ENCODE assay signal across 9 cellular contexts in the genomic region with DNA sequence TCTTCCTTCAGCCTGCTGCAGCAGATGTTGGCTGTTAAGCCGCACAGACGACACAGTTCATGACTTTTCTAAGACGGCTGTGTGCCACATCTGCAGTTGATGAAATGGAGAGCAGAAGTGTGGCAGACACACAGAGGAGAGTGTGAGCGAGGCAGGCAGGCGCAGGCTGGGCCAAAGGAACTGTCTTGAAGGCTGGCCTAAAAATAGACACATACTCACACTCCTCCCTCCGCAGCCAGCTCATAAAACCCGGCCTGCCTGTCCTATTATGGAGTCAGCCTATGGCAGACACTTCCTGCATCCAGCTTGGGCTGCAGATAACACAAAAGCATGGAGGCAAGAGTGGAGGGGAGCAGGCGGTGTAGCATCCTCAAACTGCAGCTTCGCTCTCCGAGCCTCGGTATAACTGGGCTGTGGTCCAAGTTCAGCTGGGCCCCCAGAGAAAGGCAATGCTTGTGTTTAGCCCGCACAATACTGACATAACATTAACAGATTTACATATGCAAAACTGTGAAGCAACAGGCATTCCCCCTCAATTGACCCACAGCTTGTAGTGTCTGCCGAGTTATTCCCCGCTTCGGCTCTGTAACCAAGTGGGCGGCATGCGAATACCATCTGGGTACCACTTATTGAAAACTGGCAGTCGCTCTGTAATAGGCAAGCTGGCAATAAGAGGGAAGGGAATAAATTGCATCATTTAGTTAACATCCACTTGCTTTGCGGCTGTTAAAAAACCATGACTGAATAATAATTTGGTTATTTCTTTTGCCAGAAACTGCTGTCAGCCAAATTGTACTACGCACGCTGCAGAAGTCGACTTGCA. TPM values are rescaled to one million over a fixed set of nuclear protein-coding genes. Genes with fewer than 3 reads are reported as not detected.
A peak's percentile ranks its signal among the peaks of the same experiment; 100 is the strongest.
DNase-seq lines count a peak whose midpoint lies in the region; ATAC-seq, FAIRE-seq and TF ChIP-seq lines count a peak whose summit lies in the region.
"Had no signal": no experiment of that assay in that cellular context is flagged by ENCODE, and none has a peak within 500 bp of the region (broad histone marks: within the 10 kb centered on the region; RNA-seq: fewer than 3 reads in every experiment).

No MANE protein-coding gene starts in this region.

- POLR2A ChIA-PET in GM12878 (lab: Charles Lee), result no interaction called here

- FAIRE-seq in GM12878 (lab: Jason Lieb, UNC), result no peak

- no peaks in the 10 kb centered on the region for H3K36me3 ChIP-seq in GM12878 (ENCODE audit: control insufficient read depth in 2 of 2, insufficient read depth in 2 of 2, low read length in 1 of 2)

- H3K27me3 Mint-ChIP-seq in stimulated activated naive B cell treated with anti-CD40 and anti-IgM and Interleukin-4, amounts not matched to agents 10 μg/mL and 1 μg/mL and 100 μg/mL, for 72 hours, result no peaks in the 10 kb centered on the region
- H3K27me3 Mint-ChIP-seq: naive thymus-derived CD8-positive, alpha-beta T cell had no signal

- H3K4me1 Mint-ChIP-seq in stimulated activated naive B cell treated with anti-CD40 and anti-IgM and Interleukin-4, amounts not matched to agents 10 μg/mL and 1 μg/mL and 100 μg/mL, for 72 hours, result peaks cover 40 to 49% of the 10 kb centered on the region in 2 donors

- peak; percentile 24 for DNase-seq in NCI-H1694 treated with DMSO at 0.1 percent for 48 hours (lab: John Stamatoyannopoulos, UW)
- no peak for DNase-seq in GM12878 (ENCODE audit: low read depth, low spot score)
- peak; percentile 70 to 76 for DNase-seq in hippocampal formation (lab: John Stamatoyannopoulos, UW)
- DNase-seq in stimulated activated naive B cell treated with anti-CD40 and anti-IgM and Interleukin-4, amounts not matched to agents 10 μg/mL and 1 μg/mL and 100 μg/mL, for 72 hours, result peak; percentile 46
- no peak for DNase-seq in DMS79 treated with DMSO at 0.1 percent for 48 hours (lab: John Stamatoyannopoulos, UW)

- no peak overlapping the region for H3K4me3 ChIP-seq in GM12878

- no peak overlapping the region for H3K9ac ChIP-seq in GM12878 (ENCODE audit: control insufficient read depth, insufficient read depth, low read length)

- no peak for TF ChIP-seq POLR2A in GM12878 (IDR thresholded peaks at IDR 0.05; ENCODE audit: low read depth, low read length)

- ATAC-seq in GM21737 (IDR thresholded peaks at IDR 0.05; ENCODE audit: unreplicated experiment), result peak; percentile 71
- ATAC-seq in GM12878, result no peak; the same call in 2 of the 3 replicates
- ATAC-seq in stimulated activated naive B cell treated with anti-CD40 and anti-IgM and Interleukin-4, amounts not matched to agents 10 μg/mL and 1 μg/mL and 100 μg/mL, for 72 hours (replicated peaks), result peak; percentile 92 to 93
- no peak for ATAC-seq in HG02610 (IDR thresholded peaks at IDR 0.05; ENCODE audit: unreplicated experiment)

- H3K36me3 Mint-ChIP-seq in stimulated activated naive B cell treated with anti-CD40 and anti-IgM and Interleukin-4, amounts not matched to agents 10 μg/mL and 1 μg/mL and 100 μg/mL, for 72 hours, result peaks cover 8 to 10% of the 10 kb centered on the region in 2 donors

- H3K9me3 ChIP-seq in GM12878 (replicated peaks; ENCODE audit: control insufficient read depth, insufficient read depth, low read length), result no peaks in the 10 kb centered on the region

- H3K27ac ChIP-seq in C4-2B (peak overlapping the region; percentile 84), GM12878 (ENCODE audit: control insufficient read depth, insufficient read depth) (no peak overlapping the region)

- no TSS peak for BruUV-seq in GM12878 (replicated peaks; lab: Mats Ljungman, UMichigan)

- intact Hi-C loops in GM12878 (cut with micrococcal nuclease; ENCODE audit: unreplicated experiment), result no loop called here

- WGBS in GM12878 (ENCODE audit: insufficient coverage, insufficient replicate concordance, low lambda C conversion rate, missing lambda C conversion rate), result 25% methylated on average over 22 of the region's 22 CpGs

- no peak for TF ChIP-seq CTCF in C4-2B (conservative IDR thresholded peaks at IDR 0.05)
- TF ChIP-seq CTCF in GM12878 (IDR thresholded peaks at IDR 0.05 in 2 of 3, conservative IDR thresholded peaks at IDR 0.05 in 1 of 3; ENCODE audit: control insufficient read depth in 2 of 3, extremely low read depth in 1 of 3, insufficient read depth in 1 of 3, low read depth in 3 of 3, low read length in 3 of 3), result no peak

- SMC1A ChIA-PET in GM12878 (lab: Charles Lee; ENCODE audit: uncharacterized antibody, unreplicated experiment), result no interaction called here

- H3K79me2 ChIP-seq in GM12878 (ENCODE audit: control insufficient read depth, insufficient read depth, low read length), result no peaks in the 10 kb centered on the region

- H3K27me3 ChIP-seq in GM12878 (replicated peaks in 1 of 2; ENCODE audit: control insufficient read depth in 2 of 2, insufficient read depth in 2 of 2, low read length in 1 of 2), result peaks cover 4 to 15% of the 10 kb centered on the region in 2 experiments

- 0 out of 2 replicates have a peak, but pooled peaks cover 3% of the 10 kb centered on the region for H4K20me1 ChIP-seq in GM12878 (ENCODE audit: control insufficient read depth, insufficient read depth)

- no peaks in the 10 kb centered on the region for H3K4me1 ChIP-seq in GM12878 (ENCODE audit: control insufficient read depth, insufficient read depth, low read length)

- no peak for TF ChIP-seq EP300 in GM12878 (IDR thresholded peaks at IDR 0.05; ENCODE audit: borderline replicate concordance in 1 of 2, control insufficient read depth in 1 of 2, low read depth in 2 of 2, low read length in 2 of 2)

- no peak overlapping the region for H2AFZ ChIP-seq in GM12878 (ENCODE audit: control insufficient read depth, low read depth, low read length)

- no peaks in the 10 kb centered on the region for H3K9me3 Mint-ChIP-seq in stimulated activated naive B cell treated with anti-CD40 and anti-IgM and Interleukin-4, amounts not matched to agents 10 μg/mL and 1 μg/mL and 100 μg/mL, for 72 hours
- H3K9me3 Mint-ChIP-seq: naive thymus-derived CD8-positive, alpha-beta T cell had no signal

- RAD21 ChIA-PET in GM12878 (lab: Charles Lee; ENCODE audit: unreplicated experiment), result no interaction called here

- peak overlapping the region; percentile 80 to 83 for H3K4me3 Mint-ChIP-seq in stimulated activated naive B cell treated with anti-CD40 and anti-IgM and Interleukin-4, amounts not matched to agents 10 μg/mL and 1 μg/mL and 100 μg/mL, for 72 hours

- in situ Hi-C loops in GM12878 (cut with MboI), result no loop called here

- TF ChIP-seq RAD21 in GM12878 (IDR thresholded peaks at IDR 0.05; ENCODE audit: insufficient read depth, low read depth, low read length), result no peak

- H3K27ac Mint-ChIP-seq in stimulated activated naive B cell treated with anti-CD40 and anti-IgM and Interleukin-4, amounts not matched to agents 10 μg/mL and 1 μg/mL and 100 μg/mL, for 72 hours, result peak overlapping the region; percentile 86
- H3K27ac Mint-ChIP-seq: naive thymus-derived CD8-positive, alpha-beta T cell had no signal

- no peak overlapping the region for H3K4me2 ChIP-seq in GM12878 (ENCODE audit: control insufficient read depth, insufficient read depth)

- CTCF ChIA-PET in GM12878 (lab: Yijun Ruan, JAX), result no interaction called here

TF ChIP-seq in GM12878, 131 proteins besides CTCF, POLR2A, EP300 and RAD21:
- TF ChIP-seq SUZ12 (IDR thresholded peaks at IDR 0.05; ENCODE audit: unreplicated experiment) (peak; percentile 23), GABPA (IDR thresholded peaks at IDR 0.05; ENCODE audit: low read depth) (no peak)

RNA-seq across cellular contexts. Expression of gene FOXP1, which starts 40.8 kb away (rescaled TPM):
- total RNA-seq in GM12878 (2013; cell fraction: nucleolus; rRNA removed), result 0.49 and 1.2 TPM in 2 replicates
- total RNA-seq in GM12878 (2014; rRNA removed) (0.51 and 0.54 TPM in 2 replicates), GM12878 (2014; rRNA removed; fragmentation: Illumina TruSeq; extraction: Trizol) (0.27 and 0.64 TPM in 2 replicates), GM12878 (2021) (0.90 and 1.6 TPM in 2 replicates)
- polyA plus RNA-seq in GM12878 (2011; ENCODE audit: low read depth), result 1.1 TPM
- polyA plus RNA-seq in GM12878 (2011; rRNA removed) (0.10 TPM in 1 of 2 replicates, not detected in the other), GM12878 (2014; fragmentation: Illumina TruSeq; extraction: Trizol) (0.21 and 0.36 TPM in 2 replicates), GM12878 (2014; fragmentation: Nextera tagmentation; extraction: Ambion mirVana) (under 1 TPM; 0.13 to 0.14 TPM), GM12878 (2014; rRNA removed) (0.05 and 0.14 TPM in 2 replicates), GM12878 (2016; fragmentation: Nextera tagmentation; extraction: Ambion mirVana) (under 1 TPM in 1 of 2 experiments, not detected in 1; 0.20 TPM)
- polyA plus RNA-seq in GM12878 (2011; cell fraction: cytosol; rRNA removed), result 0.04 and 0.08 TPM in 2 replicates
- polyA plus RNA-seq in GM12878 (2011; cell fraction: nucleus; rRNA removed), result 0.13 TPM in 1 of 2 replicates, not detected in the other
- 1.1 and 1.2 TPM in 2 replicates for polyA plus RNA-seq in GM12878 (2012)
- polyA minus RNA-seq in GM12878 (2011; rRNA and poly(A)+ RNA removed), result 0.15 and 0.36 TPM in 2 replicates
- 2.6 TPM in 1 of 2 replicates, not detected in the other for polyA minus RNA-seq in GM12878 (2011; cell fraction: cytosol; rRNA and poly(A)+ RNA removed)
- 0.48 and 1.1 TPM in 2 replicates for polyA minus RNA-seq in GM12878 (2011; cell fraction: nucleus; rRNA and poly(A)+ RNA removed)

Comparison
In these comparisons a context has a peak if more than half of its experiments do, and no peak if none do; other contexts are left out.
1. ATAC-seq: peak in GM21737 (single experiment) and stimulated activated naive B cell treated with anti-CD40 and anti-IgM and Interleukin-4, amounts not matched to agents 10 μg/mL and 1 μg/mL and 100 μg/mL, for 72 hours (2 of 2); none in GM12878 (single experiment) and HG02610 (single experiment).
2. DNase-seq: peak in NCI-H1694 treated with DMSO at 0.1 percent for 48 hours (single experiment), hippocampal formation (2 of 2) and stimulated activated naive B cell treated with anti-CD40 and anti-IgM and Interleukin-4, amounts not matched to agents 10 μg/mL and 1 μg/mL and 100 μg/mL, for 72 hours (single experiment); none in GM12878 (single experiment) and DMS79 treated with DMSO at 0.1 percent for 48 hours (single experiment).